Comparison of ENCODE assay signal across 18 cellular contexts in genomic region chr4:8167815-8168214, GRCh38. TPM values are rescaled to one million over a fixed set of nuclear protein-coding genes. Genes with fewer than 3 reads are reported as not detected.
DNase-seq lines count a peak whose midpoint lies in the region; ATAC-seq, FAIRE-seq and TF ChIP-seq lines count a peak whose summit lies in the region.
"Had no signal": no experiment of that assay in that cellular context is flagged by ENCODE, and none has a peak within 500 bp of the region (broad histone marks: within the 10 kb centered on the region; RNA-seq: fewer than 3 reads in every experiment).

No MANE protein-coding gene starts in this region.

- no peaks in the 10 kb centered on the region for H3K9me3 ChIP-seq in adrenal gland (replicated peaks in 1 of 3)
- H3K9me3 ChIP-seq in right lobe of liver: no peaks in the 10 kb centered on the region
- peaks cover 0 to 9% (median 5%) of the 10 kb centered on the region in 3 donors for H3K9me3 ChIP-seq in skeletal muscle tissue (ENCODE audit: control insufficient read depth in 3 of 3, low read length in 3 of 3)
- no peaks in the 10 kb centered on the region for H3K9me3 ChIP-seq in small intestine (ENCODE audit: control insufficient read depth, low read depth)
- H3K9me3 ChIP-seq: prostate gland had no signal

- H3K4me3 ChIP-seq in adrenal gland (no peak overlapping the region), right lobe of liver (no peak overlapping the region), skeletal muscle tissue (ENCODE audit: low read length in 3 of 3) (no peak overlapping the region), small intestine (ENCODE audit: low read depth in 1 of 2, low read length in 2 of 2) (no peak overlapping the region)
- H3K4me3 ChIP-seq: prostate gland had no signal

- H3K27ac ChIP-seq in adrenal gland (peak overlapping the region in 4 of 5 donors; percentile 9 to 83 (median 60)), right lobe of liver (peak overlapping the region in 1 of 3 donors; percentile 10), skeletal muscle tissue (ENCODE audit: low read depth, low read length) (peak overlapping the region; percentile 30), small intestine (ENCODE audit: low read depth in 1 of 2, low read length in 1 of 2) (no peak overlapping the region)
- H3K27ac ChIP-seq: brain microvascular endothelial cell, prostate gland had no signal

- H3K27me3 ChIP-seq in adrenal gland (no peaks in the 10 kb centered on the region), right lobe of liver (no peaks in the 10 kb centered on the region), skeletal muscle tissue (ENCODE audit: control insufficient read depth in 3 of 3, insufficient read depth in 3 of 3, low read length in 3 of 3) (no peaks in the 10 kb centered on the region), small intestine (ENCODE audit: control insufficient read depth in 2 of 2, insufficient read depth in 2 of 2, low read length in 2 of 2) (peaks cover 0 to 2% of the 10 kb centered on the region in 2 donors)

- peak; percentile 35 for DNase-seq in HT-29 (ENCODE audit: low spot score)
- peak in 6 of 7 donors; percentile 52 to 77 (median 66) for DNase-seq in adrenal gland
- DNase-seq in right lobe of liver: no peak
- DNase-seq in stimulated activated naive CD8-positive, alpha-beta T cell treated with anti-CD3 and anti-CD28 coated beads, Interleukin-15, amount 100 ng/mL, for 72 hours: no peak
- DNase-seq in globus pallidus (ENCODE audit: low spot score): no peak
- DNase-seq in small intestine: no peak
- DNase-seq: activated CD4-positive, alpha-beta T cell treated with anti-CD3 and anti-CD28 coated beads for 48 hours; activated naive CD4-positive, alpha-beta T cell treated with anti-CD3 and anti-CD28 coated beads for 36 hours; brain microvascular endothelial cell; dermis blood vessel endothelial cell; GF-D8; naive thymus-derived CD8-positive, alpha-beta T cell; NCI-H1436 treated with DMSO at 0.1 percent for 48 hours; NCI-H345 had no signal

- ATAC-seq in right lobe of liver: peak; percentile 73 to 82 (median 74)
- no peak for ATAC-seq in stimulated activated naive CD8-positive, alpha-beta T cell treated with anti-CD3 and anti-CD28 coated beads, Interleukin-15, amount 100 ng/mL, for 72 hours
- ATAC-seq: naive thymus-derived CD8-positive, alpha-beta T cell had no signal

- peaks cover 0 to 8% of the 10 kb centered on the region in 2 donors for H3K9me3 Mint-ChIP-seq in stimulated activated naive CD8-positive, alpha-beta T cell treated with anti-CD3 and anti-CD28 coated beads, Interleukin-15, amount 100 ng/mL, for 72 hours

- intact Hi-C loops in adrenal gland (cut with DNase I) (loop anchor here in 1 of 2 donors (10.0 kb wide), 1 partner anchor 257 kb away; no protein-coding TSS in a partner anchor), right lobe of liver (cut with DNase I) (no loop called here)

- FAIRE-seq in small intestine (lab: Jason Lieb, UNC): no peak
- FAIRE-seq: D721Med, GM12892 had no signal

- H3K9ac ChIP-seq in skeletal muscle tissue (ENCODE audit: low read depth in 1 of 3, low read length in 3 of 3): no peak overlapping the region

- H3K27ac Mint-ChIP-seq in stimulated activated naive CD8-positive, alpha-beta T cell treated with anti-CD3 and anti-CD28 coated beads, Interleukin-15, amount 100 ng/mL, for 72 hours: no peak overlapping the region
- H3K27ac Mint-ChIP-seq: activated naive CD4-positive, alpha-beta T cell treated with anti-CD3 and anti-CD28 coated beads for 36 hours had no signal

- peaks cover 17% of the 10 kb centered on the region for H3K27me3 Mint-ChIP-seq in stimulated activated naive CD8-positive, alpha-beta T cell treated with anti-CD3 and anti-CD28 coated beads, Interleukin-15, amount 100 ng/mL, for 72 hours

- H3K4me1 ChIP-seq in adrenal gland (replicated peaks in 1 of 2): no peaks in the 10 kb centered on the region
- no peaks in the 10 kb centered on the region for H3K4me1 ChIP-seq in right lobe of liver
- peaks cover 56 to 78% (median 70%) of the 10 kb centered on the region in 3 donors for H3K4me1 ChIP-seq in skeletal muscle tissue (ENCODE audit: control insufficient read depth in 3 of 3, insufficient read depth in 3 of 3, low read length in 3 of 3)
- H3K4me1 ChIP-seq in small intestine (ENCODE audit: control insufficient read depth in 2 of 2, insufficient read depth in 1 of 2, low read depth in 1 of 2, low read length in 1 of 2): no peaks in the 10 kb centered on the region
- H3K4me1 ChIP-seq: prostate gland had no signal

- TF ChIP-seq POLR2A in adrenal gland (IDR thresholded peaks at IDR 0.05) (no peak), right lobe of liver (IDR thresholded peaks at IDR 0.05) (no peak)

- 29 to 44% (median 40%) methylated on average over 2 of the region's 2 CpGs for WGBS in adrenal gland, 4 donors
- 0% methylated on average over 1 of the region's 2 CpGs for WGBS in right lobe of liver (ENCODE audit: insufficient coverage, low coverage, low lambda C conversion rate, missing lambda C conversion rate)
- 31 to 50% (median 43%) methylated on average over 2 of the region's 2 CpGs for WGBS in small intestine, 3 donors

- H3K4me1 Mint-ChIP-seq in stimulated activated naive CD8-positive, alpha-beta T cell treated with anti-CD3 and anti-CD28 coated beads, Interleukin-15, amount 100 ng/mL, for 72 hours: peaks cover 12% of the 10 kb centered on the region

- no peak overlapping the region for H3K4me3 Mint-ChIP-seq in stimulated activated naive CD8-positive, alpha-beta T cell treated with anti-CD3 and anti-CD28 coated beads, Interleukin-15, amount 100 ng/mL, for 72 hours
- H3K4me3 Mint-ChIP-seq: activated naive CD4-positive, alpha-beta T cell treated with anti-CD3 and anti-CD28 coated beads for 36 hours; naive thymus-derived CD8-positive, alpha-beta T cell had no signal

- TF ChIP-seq CTCF in adrenal gland (IDR thresholded peaks at IDR 0.05): no peak
- no peak for TF ChIP-seq CTCF in right lobe of liver (IDR thresholded peaks at IDR 0.05)

- H3K36me3 ChIP-seq in adrenal gland (replicated peaks in 1 of 2) (no peaks in the 10 kb centered on the region), right lobe of liver (no peaks in the 10 kb centered on the region), skeletal muscle tissue (ENCODE audit: control insufficient read depth in 3 of 3, insufficient read depth in 3 of 3, low read length in 3 of 3) (no peaks in the 10 kb centered on the region), small intestine (ENCODE audit: control insufficient read depth in 2 of 2, insufficient read depth in 2 of 2, low read length in 2 of 2) (no peaks in the 10 kb centered on the region)
- H3K36me3 ChIP-seq: brain microvascular endothelial cell, prostate gland had no signal

RNA-seq across cellular contexts. Expression of gene ABLIM2, which starts 9.2 kb away (rescaled TPM):
- total RNA-seq in HT-29 (2014; rRNA removed; shearing (Covaris generic)): 0.13 TPM in 1 of 2 replicates, not detected in the other
- 10 to 100 TPM in 7 of 8 donors, 1 to 10 TPM in 1; 9.9 to 31.2 (median 17.6) TPM for total RNA-seq in adrenal gland
- 10 to 100 TPM in 2 of 3 donors, 1 to 10 TPM in 1; 5.8 to 14.1 (median 10.5) TPM for polyA plus RNA-seq in adrenal gland
- total RNA-seq in right lobe of liver: 1 to 10 TPM in 5 of 6 experiments, under 1 TPM in 1; 0.93 to 3.5 (median 2.3) TPM
- total RNA-seq in skeletal muscle tissue: 7.3 TPM
- 10 to 100 TPM in 1 of 3 donors, 1 to 10 TPM in 2; 1.1 to 12.7 (median 6.6) TPM for polyA plus RNA-seq in small intestine

RNA-seq across cellular contexts. Expression of gene SH3TC1, which starts 31.3 kb away (rescaled TPM):
- 22.6 and 32.0 TPM in 2 replicates for total RNA-seq in HT-29 (2014; rRNA removed; shearing (Covaris generic))
- total RNA-seq in adrenal gland (10 to 100 TPM; 17.2 to 58.7 (median 26.3) TPM), right lobe of liver (10 to 100 TPM; 13.2 to 48.0 (median 24.9) TPM), skeletal muscle tissue (13.0 TPM)
- polyA plus RNA-seq in adrenal gland (10 to 100 TPM in 2 of 3 donors, 1 to 10 TPM in 1; 1.5 to 28.0 (median 19.8) TPM), small intestine (1 to 10 TPM in 2 of 3 donors, under 1 TPM in 1; 0.45 to 8.2 (median 4.3) TPM)

Comparison
In these comparisons a context has a peak if more than half of its experiments do, and no peak if none do; other contexts are left out.
1. DNase-seq: peak in HT-29 (single experiment) and adrenal gland (6 of 7); none in right lobe of liver (0 of 3), stimulated activated naive CD8-positive, alpha-beta T cell treated with anti-CD3 and anti-CD28 coated beads, Interleukin-15, amount 100 ng/mL, for 72 hours (0 of 2), globus pallidus (single experiment) and small intestine (single experiment).
2. H3K27ac ChIP-seq: peak in adrenal gland (4 of 5) and skeletal muscle tissue (single experiment); none in small intestine (0 of 2).